ENCODE assay signal across 1 cellular context in genomic region chrX:29707088-29707487, GRCh38.
TF ChIP-seq lines count a peak whose summit lies in the region.

No MANE protein-coding gene starts in this region.

TF ChIP-seq in SK-N-SH, 30 proteins besides CTCF, POLR2A, EP300 and RAD21 (continued from another document):
- TF ChIP-seq IRF3 (IDR thresholded peaks at IDR 0.05; ENCODE audit: low read depth, low read length), result no peak
- no peak for TF ChIP-seq FOXJ3 (CRISPR knock-in tag; IDR thresholded peaks at IDR 0.05)
- no peak for TF ChIP-seq ELF1 (IDR thresholded peaks at IDR 0.05)
- TF ChIP-seq TEAD4 (IDR thresholded peaks at IDR 0.05; ENCODE audit: borderline replicate concordance, insufficient read depth), result no peak
- TF ChIP-seq NRF1 (IDR thresholded peaks at IDR 0.05; ENCODE audit: low read depth, low read length), result no peak
TF ChIP-seq in SK-N-SH: peak in this region for 0.
